In genomic region chr11:115659061-115659963, GRCh38 we compare ENCODE assay signal across 8 cellular contexts.
DNase-seq lines count a peak whose midpoint lies in the region; ATAC-seq, FAIRE-seq and TF ChIP-seq lines count a peak whose summit lies in the region.

No MANE protein-coding gene starts in this region.

- no peak for TF ChIP-seq CTCF in ascending aorta (IDR thresholded peaks at IDR 0.05)
- TF ChIP-seq CTCF in spleen (IDR thresholded peaks at IDR 0.05 in 8 of 11, conservative IDR thresholded peaks at IDR 0.05 in 3 of 11) = no peak

- no peaks in the 10 kb centered on the region for H3K36me3 Mint-ChIP-seq in activated naive CD4-positive, alpha-beta T cell treated with anti-CD3 and anti-CD28 coated beads for 36 hours (ENCODE audit: low read depth)

- H3K36me3 ChIP-seq in HUES6 (ENCODE audit: control insufficient read depth, insufficient read depth, low read length) (no peaks in the 10 kb centered on the region), ascending aorta (no peaks in the 10 kb centered on the region), spleen (no peaks in the 10 kb centered on the region)

- no peak for ATAC-seq in HG02588 (IDR thresholded peaks at IDR 0.05; ENCODE audit: unreplicated experiment)

- no peaks in the 10 kb centered on the region for H3K4me1 Mint-ChIP-seq in activated naive CD4-positive, alpha-beta T cell treated with anti-CD3 and anti-CD28 coated beads for 36 hours (ENCODE audit: low read depth)

- no peak overlapping the region for H3K27ac ChIP-seq in HUES6 (ENCODE audit: low read depth, low read length)
- no peak overlapping the region for H3K27ac ChIP-seq in ascending aorta
- no peak overlapping the region for H3K27ac ChIP-seq in spleen

- TF ChIP-seq POLR2A in spleen (IDR thresholded peaks at IDR 0.05) (no peak), GM12892 (IDR thresholded peaks at IDR 0.05; ENCODE audit: low read depth, low read length) (no peak)

- CTCF ChIA-PET in activated naive CD4-positive, alpha-beta T cell treated with anti-CD3 and anti-CD28 coated beads for 36 hours (lab: Charles Lee) = no interaction called here

- H3K27me3 ChIP-seq in HUES6 (ENCODE audit: control insufficient read depth, insufficient read depth, low read length) (peaks cover 84% of the 10 kb centered on the region), ascending aorta (peaks cover 5% of the 10 kb centered on the region), spleen (replicated peaks in 1 of 7) (peaks cover 2 to 64% (median 25%) of the 10 kb centered on the region in 7 donors)

- no peak overlapping the region for H3K27ac Mint-ChIP-seq in activated naive CD4-positive, alpha-beta T cell treated with anti-CD3 and anti-CD28 coated beads for 36 hours

- FAIRE-seq in GM12892 (lab: Jason Lieb, UNC) = no peak

- no peaks in the 10 kb centered on the region for H3K9me3 Mint-ChIP-seq in activated naive CD4-positive, alpha-beta T cell treated with anti-CD3 and anti-CD28 coated beads for 36 hours

- no peak overlapping the region for H3K4me3 Mint-ChIP-seq in activated naive CD4-positive, alpha-beta T cell treated with anti-CD3 and anti-CD28 coated beads for 36 hours

- H3K4me3 ChIP-seq in HUES6 (ENCODE audit: low read depth, low read length) (peak overlapping the region; percentile 61), ascending aorta (peak overlapping the region; percentile 36 to 60), iPS-18c (ENCODE audit: insufficient read depth, low read depth, low read length) (peak overlapping the region; percentile 46), spleen (peak overlapping the region; percentile 9 to 63 (median 29))

- H3K9ac ChIP-seq in HUES6 (ENCODE audit: low read length) = peak overlapping the region; percentile 45

- no peak for DNase-seq in ascending aorta (ENCODE audit: low spot score in 2 of 2)
- DNase-seq in spleen = no peak
- DNase-seq in activated naive CD4-positive, alpha-beta T cell treated with anti-CD3 and anti-CD28 coated beads for 36 hours = no peak
- DNase-seq in GM12892 (ENCODE audit: insufficient read length) = no peak
- DNase-seq in HPDE6-E6E7 (ENCODE audit: extremely low spot score) = no peak

- intact Hi-C loops in ascending aorta (cut with DNase I) (no loop called here), spleen (cut with DNase I; ENCODE audit: low total_unique reads) (no loop called here)
- intact Hi-C loops in activated naive CD4-positive, alpha-beta T cell treated with anti-CD3 and anti-CD28 coated beads for 36 hours (cut with micrococcal nuclease) = no loop called here

- H3K4me1 ChIP-seq in HUES6 (ENCODE audit: control insufficient read depth, insufficient read depth, low read length) = peaks cover 20% of the 10 kb centered on the region
- peaks cover 0 to 8% of the 10 kb centered on the region in 2 donors for H3K4me1 ChIP-seq in ascending aorta
- H3K4me1 ChIP-seq in spleen = peaks cover 0 to 17% (median 6%) of the 10 kb centered on the region in 6 donors

- H3K9me3 ChIP-seq in HUES6 (ENCODE audit: control insufficient read depth, insufficient read depth, low read depth, low read length) = no peaks in the 10 kb centered on the region
- no peaks in the 10 kb centered on the region for H3K9me3 ChIP-seq in ascending aorta
- H3K9me3 ChIP-seq in iPS-18c (ENCODE audit: control insufficient read depth, insufficient read depth, low read length) = no peaks in the 10 kb centered on the region
- H3K9me3 ChIP-seq in spleen = no peaks in the 10 kb centered on the region

- peaks cover 41% of the 10 kb centered on the region for H3K27me3 Mint-ChIP-seq in activated naive CD4-positive, alpha-beta T cell treated with anti-CD3 and anti-CD28 coated beads for 36 hours (ENCODE audit: low read depth)

- 4 to 9% (median 5%) methylated on average over 33 to 60 of the region's 60 CpGs for WGBS in spleen, 5 donors
